ENCODE assay signal across 8 cellular contexts in genomic region chr11:71080239-71081097, GRCh38.
DNase-seq lines count a peak whose midpoint lies in the region; ATAC-seq and TF ChIP-seq lines count a peak whose summit lies in the region.

No MANE protein-coding gene starts in this region.

- no peak overlapping the region for H3K4me3 ChIP-seq in choroid plexus epithelial cell (ENCODE audit: low read depth, low read length)

- DNase-seq in activated CD8-positive, alpha-beta memory T cell treated with anti-CD3 and anti-CD28 coated beads for 24 hours: peak; percentile 59
- no peak for DNase-seq in activated CD8-positive, alpha-beta memory T cell treated with anti-CD3 and anti-CD28 coated beads, Interleukin-2, amount 50 U/mL, for 4 hours
- DNase-seq in NCI-H1417 (lab: John Stamatoyannopoulos, UW) (peak; percentile 89 to 98 (median 94)), SKM-1 (lab: John Stamatoyannopoulos, UW; ENCODE audit: unreplicated experiment) (peak; percentile 38), choroid plexus epithelial cell (ENCODE audit: low read depth) (peak; percentile 73), lung microvascular endothelial cell (ENCODE audit: low read depth in 2 of 2) (peak; percentile 49 to 59)
- DNase-seq in stimulated activated naive CD8-positive, alpha-beta T cell treated with anti-CD3 and anti-CD28 coated beads, Interleukin-15, amount 100 ng/mL, for 72 hours: peak; percentile 45 to 57

- H3K27me3 Mint-ChIP-seq in stimulated activated naive CD8-positive, alpha-beta T cell treated with anti-CD3 and anti-CD28 coated beads, Interleukin-15, amount 100 ng/mL, for 72 hours: peaks cover 20% of the 10 kb centered on the region

- no peaks in the 10 kb centered on the region for H3K9me3 Mint-ChIP-seq in stimulated activated naive CD8-positive, alpha-beta T cell treated with anti-CD3 and anti-CD28 coated beads, Interleukin-15, amount 100 ng/mL, for 72 hours

- TF ChIP-seq CTCF in choroid plexus epithelial cell (conservative IDR thresholded peaks at IDR 0.05; ENCODE audit: low read depth, low read length): peak; percentile 68

- no peak overlapping the region for H3K27ac Mint-ChIP-seq in stimulated activated naive CD8-positive, alpha-beta T cell treated with anti-CD3 and anti-CD28 coated beads, Interleukin-15, amount 100 ng/mL, for 72 hours

- H3K4me1 Mint-ChIP-seq in stimulated activated naive CD8-positive, alpha-beta T cell treated with anti-CD3 and anti-CD28 coated beads, Interleukin-15, amount 100 ng/mL, for 72 hours: no peaks in the 10 kb centered on the region

- ATAC-seq in stimulated activated naive CD8-positive, alpha-beta T cell treated with anti-CD3 and anti-CD28 coated beads, Interleukin-15, amount 100 ng/mL, for 72 hours: peak; percentile 67
- ATAC-seq in HG03460 (IDR thresholded peaks at IDR 0.05; ENCODE audit: unreplicated experiment): no peak

- no peak overlapping the region for H3K4me3 Mint-ChIP-seq in stimulated activated naive CD8-positive, alpha-beta T cell treated with anti-CD3 and anti-CD28 coated beads, Interleukin-15, amount 100 ng/mL, for 72 hours
